8 cellular contexts compared by ENCODE assay signal in genomic region chr7:75409880-75410822, GRCh38. TPM values are rescaled to one million over a fixed set of nuclear protein-coding genes. Genes with fewer than 3 reads are reported as not detected.
DNase-seq lines count a peak whose midpoint lies in the region; ATAC-seq, FAIRE-seq and TF ChIP-seq lines count a peak whose summit lies in the region.
"Not testable (repeated sequence)": the region's sequence is repeated elsewhere in the genome, so short reads cannot be mapped to it uniquely, and the experiment has no call there.

No MANE protein-coding gene starts in this region.

- H3K4me3 ChIP-seq in bronchial epithelial cell (ENCODE audit: low read depth, low read length) (peak overlapping the region; percentile 32), iPS DF 6.9 (ENCODE audit: low read length) (peak overlapping the region; percentile 38; the same call in 1 of the 2 replicates), skeletal muscle cell (ENCODE audit: low read depth, low read length) (peak overlapping the region; percentile 27)

- peak overlapping the region; percentile 87 for H3K4me3 Mint-ChIP-seq in CD4-positive, alpha-beta T cell

- intact Hi-C loops in CD4-positive, alpha-beta T cell (cut with DNase I, micrococcal nuclease): not testable (repeated sequence)

- DNase-seq in CD4-positive, alpha-beta T cell; bronchial epithelial cell (ENCODE audit: low read depth); iPS DF 6.9 (ENCODE audit: low read depth, low spot score); skeletal muscle cell (ENCODE audit: low read depth): not testable (repeated sequence)
- peak; percentile 41 for DNase-seq in activated CD4-positive, CD25-positive, alpha-beta regulatory T cell treated with anti-CD3 and anti-CD28 coated beads, Interleukin-2, amount 50 U/mL, for 72 hours

- not testable (repeated sequence) for H3K27ac ChIP-seq in CD4-positive, alpha-beta T cell (ENCODE audit: low read depth, low read length); iPS DF 6.9 (ENCODE audit: low read length)

- CTCF ChIA-PET in CD4-positive, alpha-beta T cell (lab: Charles Lee): not testable (repeated sequence)

- POLR2A ChIA-PET in CD4-positive, alpha-beta T cell (lab: Charles Lee): not testable (repeated sequence)

- not testable (repeated sequence) for H3K36me3 Mint-ChIP-seq in CD4-positive, alpha-beta T cell (ENCODE audit: low read depth)

- H3K36me3 ChIP-seq in bronchial epithelial cell (ENCODE audit: control insufficient read depth, insufficient read depth, low read length); iPS DF 6.9 (ENCODE audit: control insufficient read depth, insufficient read depth, low read length): not testable (repeated sequence)

- ATAC-seq in CD4-positive, alpha-beta T cell (ENCODE audit: poor library complexity): peak; percentile 87
- ATAC-seq in GM19351 (IDR thresholded peaks at IDR 0.05; ENCODE audit: unreplicated experiment) (peak; percentile 86), HG02642 (IDR thresholded peaks at IDR 0.05; ENCODE audit: poor library complexity, unreplicated experiment) (peak; percentile 92), HG03442 (IDR thresholded peaks at IDR 0.05; ENCODE audit: unreplicated experiment) (peak; percentile 85)

- H3K27me3 ChIP-seq in CD4-positive, alpha-beta T cell (ENCODE audit: control insufficient read depth, insufficient read depth, low read length); bronchial epithelial cell (ENCODE audit: control insufficient read depth, insufficient read depth, low read length); iPS DF 6.9 (ENCODE audit: control insufficient read depth, insufficient read depth, low read length): not testable (repeated sequence)

- peak overlapping the region; percentile 61 for H3K27ac Mint-ChIP-seq in CD4-positive, alpha-beta T cell

- not testable (repeated sequence) for FAIRE-seq in bronchial epithelial cell (lab: Jason Lieb, UNC)

- H3K4me1 Mint-ChIP-seq in CD4-positive, alpha-beta T cell (ENCODE audit: low read depth): not testable (repeated sequence)

- H3K27me3 Mint-ChIP-seq in CD4-positive, alpha-beta T cell: not testable (repeated sequence)

- TF ChIP-seq CTCF in CD4-positive, alpha-beta T cell (IDR thresholded peaks at IDR 0.05); bronchial epithelial cell (IDR thresholded peaks at IDR 0.05; ENCODE audit: insufficient read depth, low read length, severe bottlenecking): not testable (repeated sequence)

- H3K9me3 Mint-ChIP-seq in CD4-positive, alpha-beta T cell: not testable (repeated sequence)

- no CpG with 5 or more reads among the region's 74 CpGs for WGBS in iPS DF 6.9 (ENCODE audit: insufficient coverage, insufficient read length)

- not testable (repeated sequence) for H3K9me3 ChIP-seq in CD4-positive, alpha-beta T cell (ENCODE audit: control insufficient read depth, low read length); iPS DF 6.9 (ENCODE audit: control insufficient read depth, insufficient read depth, low read length)

- H3K4me1 ChIP-seq in iPS DF 6.9 (ENCODE audit: control insufficient read depth, insufficient read depth, low read length): not testable (repeated sequence)

RNA-seq across cellular contexts. Expression of gene TRIM73, which starts 14.7 kb away (rescaled TPM):
- 10 to 100 TPM; 19.1 to 22.3 TPM for total RNA-seq in CD4-positive, alpha-beta T cell
- 0.38 and 0.79 TPM in 2 replicates for total RNA-seq in bronchial epithelial cell

Comparison
In these comparisons a context has a peak if more than half of its experiments do, and no peak if none do; other contexts are left out.
1. RNA of gene TRIM73, which starts 14.7 kb away (total RNA-seq): 19.1 to 22.3 TPM in CD4-positive, alpha-beta T cell; 0.38 to 0.79 TPM in bronchial epithelial cell; every median in the first group is over 10 times any median in the second.
2. Peak in every context shown above with its lines, with median percentiles within 50 percentile points of each other: ATAC-seq and H3K4me3 ChIP-seq.